In the genomic region with DNA sequence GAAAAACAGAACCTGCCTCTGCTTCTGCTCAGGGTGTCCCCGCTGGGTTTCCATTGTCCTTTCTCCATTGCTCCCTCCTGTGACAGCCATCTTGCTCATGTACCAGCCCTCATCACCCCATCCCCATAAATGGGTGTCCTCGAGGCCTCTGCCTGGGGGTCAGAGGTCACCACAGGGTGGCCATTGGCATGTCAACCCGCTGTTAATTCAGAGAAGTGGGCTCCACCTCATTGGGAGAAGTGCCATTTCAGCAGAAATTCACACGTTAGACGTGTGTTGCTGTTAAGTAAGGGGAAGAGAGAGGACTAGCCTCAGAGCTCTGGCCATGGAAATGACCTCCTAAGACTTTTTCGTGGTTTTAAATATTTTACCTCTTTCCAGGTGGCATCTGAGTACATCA, we compare ENCODE assay signal across 24 cellular contexts.
DNase-seq lines count a peak whose midpoint lies in the region; ATAC-seq and TF ChIP-seq lines count a peak whose summit lies in the region.
"Had no signal": no experiment of that assay in that cellular context is flagged by ENCODE, and none has a peak within 500 bp of the region (broad histone marks: within the 10 kb centered on the region; RNA-seq: fewer than 3 reads in every experiment).

No MANE protein-coding gene starts in this region.

- H3K27me3 Mint-ChIP-seq in activated T-cell treated with anti-CD3 and anti-CD28 coated beads, Interleukin-2, amount 50 U/mL, for 72 hours (ENCODE audit: low read depth): no peaks in the 10 kb centered on the region
- H3K27me3 Mint-ChIP-seq in IgD-negative memory B cell: no peaks in the 10 kb centered on the region
- H3K27me3 Mint-ChIP-seq: activated naive CD4-positive, alpha-beta T cell treated with anti-CD3 and anti-CD28 coated beads, Interleukin-2, amount 10 ng/mL, durations not matched to agents 7 days and 5 days; effector memory CD8-positive, alpha-beta T cell; stimulated activated naive CD8-positive, alpha-beta T cell treated with anti-CD3 and anti-CD28 coated beads, Interleukin-15, amount 100 ng/mL, for 72 hours had no signal

- 78% methylated on average over 6 of the region's 6 CpGs for WGBS in liver
- WGBS in tibial nerve, 2 donors: 54 to 62% methylated on average over 6 of the region's 6 CpGs

- no peak for DNase-seq in activated T-cell treated with anti-CD3 and anti-CD28 coated beads, Interleukin-2, amount 50 U/mL, for 72 hours
- no peak for DNase-seq in activated T-cell treated with anti-CD3 and anti-CD28 coated beads, Interleukin-2, amount 50 U/mL, for 1 hour
- DNase-seq in tibial nerve (ENCODE audit: low spot score in 2 of 2) (no peak), T-helper 9 cell (no peak), islet precursor cell (no peak)
- DNase-seq in stimulated activated CD4-positive, alpha-beta T cell treated with anti-CD3 and anti-CD28 coated beads, Interleukin-15, amount 100 ng/mL, for 24 hours: no peak
- DNase-seq: activated CD4-positive, alpha-beta T cell treated with anti-CD3 and anti-CD28 coated beads for 48 hours; activated naive CD4-positive, alpha-beta T cell treated with anti-CD3 and anti-CD28 coated beads, Interleukin-2, amount 10 ng/mL, durations not matched to agents 7 days and 5 days; AML-193; effector memory CD8-positive, alpha-beta T cell; erythroblast; H9; head of caudate nucleus; Karpas-422; NCI-H1436; NCI-H748 treated with DMSO at 0.1 percent for 48 hours; RPMI8226; stimulated activated naive CD8-positive, alpha-beta T cell treated with anti-CD3 and anti-CD28 coated beads, Interleukin-15, amount 100 ng/mL, for 72 hours; thyroid gland had no signal

- TF ChIP-seq CTCF in liver (IDR thresholded peaks at IDR 0.05; ENCODE audit: low read depth, low read length, missing input control) (no peak), tibial nerve (IDR thresholded peaks at IDR 0.05) (no peak)

- H3K9me3 ChIP-seq in liver (ENCODE audit: control insufficient read depth in 4 of 4, low read length in 3 of 4) (no peaks in the 10 kb centered on the region), tibial nerve (no peaks in the 10 kb centered on the region)
- H3K9me3 ChIP-seq: neutrophil, thyroid gland had no signal

- no peak overlapping the region for H3K9ac ChIP-seq in liver (ENCODE audit: low read depth in 1 of 2, low read length in 2 of 2)

- peaks cover 9% of the 10 kb centered on the region for H3K4me1 Mint-ChIP-seq in activated T-cell treated with anti-CD3 and anti-CD28 coated beads, Interleukin-2, amount 50 U/mL, for 72 hours (ENCODE audit: low read depth)
- peaks cover 20 to 27% (median 23%) of the 10 kb centered on the region in 3 donors for H3K4me1 Mint-ChIP-seq in IgD-negative memory B cell
- H3K4me1 Mint-ChIP-seq: activated naive CD4-positive, alpha-beta T cell treated with anti-CD3 and anti-CD28 coated beads, Interleukin-2, amount 10 ng/mL, durations not matched to agents 7 days and 5 days; H9 had no signal

- no peak for TF ChIP-seq POLR2A in tibial nerve (IDR thresholded peaks at IDR 0.05)

- no peak for ATAC-seq in activated T-cell treated with anti-CD3 and anti-CD28 coated beads, Interleukin-2, amount 50 U/mL, for 72 hours (replicated peaks in 1 of 2)
- ATAC-seq: effector memory CD8-positive, alpha-beta T cell; stimulated activated naive CD8-positive, alpha-beta T cell treated with anti-CD3 and anti-CD28 coated beads, Interleukin-15, amount 100 ng/mL, for 72 hours had no signal

- no peak overlapping the region for H3K4me3 Mint-ChIP-seq in activated T-cell treated with anti-CD3 and anti-CD28 coated beads, Interleukin-2, amount 50 U/mL, for 72 hours
- peak overlapping the region; percentile 8 to 90 (median 88) for H3K4me3 Mint-ChIP-seq in IgD-negative memory B cell
- H3K4me3 Mint-ChIP-seq: activated naive CD4-positive, alpha-beta T cell treated with anti-CD3 and anti-CD28 coated beads, Interleukin-2, amount 10 ng/mL, durations not matched to agents 7 days and 5 days; effector memory CD8-positive, alpha-beta T cell; H9; stimulated activated naive CD8-positive, alpha-beta T cell treated with anti-CD3 and anti-CD28 coated beads, Interleukin-15, amount 100 ng/mL, for 72 hours had no signal

- H3K36me3 ChIP-seq in liver (ENCODE audit: control insufficient read depth in 4 of 4, insufficient read depth in 3 of 4, low read depth in 1 of 4, low read length in 3 of 4) (peaks cover 16 to 64% (median 52%) of the 10 kb centered on the region in 4 donors), tibial nerve (peaks cover 0 to 98% (median 12%) of the 10 kb centered on the region in 3 donors)

- H3K27me3 ChIP-seq in liver (ENCODE audit: control insufficient read depth in 4 of 4, insufficient read depth in 4 of 4, low read length in 3 of 4): no peaks in the 10 kb centered on the region
- H3K27me3 ChIP-seq in tibial nerve: no peaks in the 10 kb centered on the region
- H3K27me3 ChIP-seq: neutrophil, thyroid gland had no signal

- H3K4me3 ChIP-seq in liver (ENCODE audit: low read depth in 1 of 3, low read length in 3 of 3) (no peak overlapping the region), tibial nerve (no peak overlapping the region)
- H3K4me3 ChIP-seq: coronary artery, thyroid gland had no signal

- H3K4me1 ChIP-seq in liver (ENCODE audit: control insufficient read depth in 4 of 4, insufficient read depth in 4 of 4, low read length in 3 of 4) (peaks cover 0 to 6% (median 2%) of the 10 kb centered on the region in 4 donors), tibial nerve (peaks cover 0 to 28% (median 2%) of the 10 kb centered on the region in 4 donors)

- TF ChIP-seq RAD21 in liver (IDR thresholded peaks at IDR 0.05): no peak

- H3K36me3 Mint-ChIP-seq in activated T-cell treated with anti-CD3 and anti-CD28 coated beads, Interleukin-2, amount 50 U/mL, for 72 hours (ENCODE audit: insufficient read depth in 2 of 2): peaks cover 19 to 49% of the 10 kb centered on the region in 2 donors
- H3K36me3 Mint-ChIP-seq in IgD-negative memory B cell: peaks cover 5% of the 10 kb centered on the region

- no peak for TF ChIP-seq EP300 in tibial nerve (IDR thresholded peaks at IDR 0.05)

- peak overlapping the region; percentile 54 for H3K27ac Mint-ChIP-seq in activated T-cell treated with anti-CD3 and anti-CD28 coated beads, Interleukin-2, amount 50 U/mL, for 72 hours
- peak overlapping the region; percentile 96 to 98 (median 96) for H3K27ac Mint-ChIP-seq in IgD-negative memory B cell
- H3K27ac Mint-ChIP-seq: stimulated activated naive CD8-positive, alpha-beta T cell treated with anti-CD3 and anti-CD28 coated beads, Interleukin-15, amount 100 ng/mL, for 72 hours had no signal

- H3K27ac ChIP-seq in liver (ENCODE audit: low read depth in 1 of 2, low read length in 2 of 2) (no peak overlapping the region), tibial nerve (peak overlapping the region in 3 of 4 donors; percentile 11 to 47 (median 29))
- H3K27ac ChIP-seq: coronary artery, neutrophil, VCaP had no signal

- no peaks in the 10 kb centered on the region for H3K9me3 Mint-ChIP-seq in activated T-cell treated with anti-CD3 and anti-CD28 coated beads, Interleukin-2, amount 50 U/mL, for 72 hours
- H3K9me3 Mint-ChIP-seq in IgD-negative memory B cell: no peaks in the 10 kb centered on the region
- H3K9me3 Mint-ChIP-seq: activated naive CD4-positive, alpha-beta T cell treated with anti-CD3 and anti-CD28 coated beads, Interleukin-2, amount 10 ng/mL, durations not matched to agents 7 days and 5 days; effector memory CD8-positive, alpha-beta T cell; H9; stimulated activated naive CD8-positive, alpha-beta T cell treated with anti-CD3 and anti-CD28 coated beads, Interleukin-15, amount 100 ng/mL, for 72 hours had no signal

TF ChIP-seq in liver, 16 proteins besides CTCF, POLR2A, EP300 and RAD21:
- TF ChIP-seq EGR1 (IDR thresholded peaks at IDR 0.05; ENCODE audit: low read depth in 2 of 2) (no peak), HNF4A (conservative IDR thresholded peaks at IDR 0.05) (no peak), TAF1 (conservative IDR thresholded peaks at IDR 0.05) (no peak), NR2F2 (IDR thresholded peaks at IDR 0.05) (peak; percentile 56)
- TF ChIP-seq, protein P1, sequence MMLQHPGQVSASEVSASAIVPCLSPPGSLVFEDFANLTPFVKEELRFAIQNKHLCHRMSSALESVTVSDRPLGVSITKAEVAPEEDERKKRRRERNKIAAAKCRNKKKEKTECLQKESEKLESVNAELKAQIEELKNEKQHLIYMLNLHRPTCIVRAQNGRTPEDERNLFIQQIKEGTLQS (IDR thresholded peaks at IDR 0.05): no peak
- TF ChIP-seq, protein P2, sequence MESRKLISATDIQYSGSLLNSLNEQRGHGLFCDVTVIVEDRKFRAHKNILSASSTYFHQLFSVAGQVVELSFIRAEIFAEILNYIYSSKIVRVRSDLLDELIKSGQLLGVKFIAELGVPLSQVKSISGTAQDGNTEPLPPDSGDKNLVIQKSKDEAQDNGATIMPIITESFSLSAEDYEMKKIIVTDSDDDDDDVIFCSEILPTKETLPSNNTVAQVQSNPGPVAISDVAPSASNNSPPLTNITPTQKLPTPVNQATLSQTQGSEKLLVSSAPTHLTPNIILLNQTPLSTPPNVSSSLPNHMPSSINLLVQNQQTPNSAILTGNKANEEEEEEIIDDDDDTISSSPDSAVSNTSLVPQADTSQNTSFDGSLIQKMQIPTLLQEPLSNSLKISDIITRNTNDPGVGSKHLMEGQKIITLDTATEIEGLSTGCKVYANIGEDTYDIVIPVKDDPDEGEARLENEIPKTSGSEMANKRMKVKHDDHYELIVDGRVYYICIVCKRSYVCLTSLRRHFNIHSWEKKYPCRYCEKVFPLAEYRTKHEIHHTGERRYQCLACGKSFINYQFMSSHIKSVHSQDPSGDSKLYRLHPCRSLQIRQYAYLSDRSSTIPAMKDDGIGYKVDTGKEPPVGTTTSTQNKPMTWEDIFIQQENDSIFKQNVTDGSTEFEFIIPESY (IDR thresholded peaks at IDR 0.05): no peak

Comparison
In these comparisons a context has a peak if more than half of its experiments do, and no peak if none do; other contexts are left out.
1. H3K4me3 Mint-ChIP-seq: peak in IgD-negative memory B cell (4 of 4); none in activated T-cell treated with anti-CD3 and anti-CD28 coated beads, Interleukin-2, amount 50 U/mL, for 72 hours (0 of 2).
2. H3K27ac ChIP-seq: peak in tibial nerve (3 of 4); none in liver (0 of 2).